ENCODE assay signal across 15 cellular contexts in genomic region chr4:138110815-138111214, GRCh38.
DNase-seq lines count a peak whose midpoint lies in the region; ATAC-seq and TF ChIP-seq lines count a peak whose summit lies in the region.
"Had no signal": no experiment of that assay in that cellular context is flagged by ENCODE, and none has a peak within 500 bp of the region (broad histone marks: within the 10 kb centered on the region; RNA-seq: fewer than 3 reads in every experiment).

No MANE protein-coding gene starts in this region.

- no peak for TF ChIP-seq CTCF in fibroblast of the aortic adventitia (IDR thresholded peaks at IDR 0.05; ENCODE audit: insufficient read depth, low read length)
- TF ChIP-seq CTCF in activated CD8-positive, alpha-beta T cell treated with anti-CD3 and anti-CD28 coated beads for 36 hours (IDR thresholded peaks at IDR 0.05): no peak

- peaks cover 40 to 60% (median 51%) of the 10 kb centered on the region in 10 experiments for H3K4me1 ChIP-seq in BLaER1 treated with 17β-estradiol and CSF1 and Interleukin-3, amounts not matched to agents 10 nM and 100 nM
- H3K4me1 ChIP-seq in GM23248 (ENCODE audit: insufficient read depth): peaks cover 29% of the 10 kb centered on the region
- H3K4me1 ChIP-seq: body of pancreas had no signal

- H3K4me2 ChIP-seq in BLaER1 treated with 17β-estradiol and CSF1 and Interleukin-3, amounts not matched to agents 10 nM and 100 nM: peak overlapping the region in 6 of 11 experiments; percentile 4 to 88 (median 40); a peak in 8 of 22 replicates
- no peak overlapping the region for H3K4me2 ChIP-seq in GM23248 (ENCODE audit: unreplicated experiment)

- H3F3A ChIP-seq in GM23248 (ENCODE audit: insufficient read depth): peaks cover 18% of the 10 kb centered on the region; the same call in 1 of the 2 replicates

- no peaks in the 10 kb centered on the region for H3K36me3 Mint-ChIP-seq in activated CD8-positive, alpha-beta T cell treated with anti-CD3 and anti-CD28 coated beads for 36 hours (ENCODE audit: low read depth)
- H3K36me3 Mint-ChIP-seq: activated CD8-positive, alpha-beta memory T cell treated with anti-CD3 and anti-CD28 coated beads, Interleukin-2, amount 10 ng/mL, durations not matched to agents 7 days and 5 days had no signal

- peaks cover 8 to 44% (median 40%) of the 10 kb centered on the region in 11 experiments; a peak in 21 of 22 replicates for H3K9me3 ChIP-seq in BLaER1 treated with 17β-estradiol and CSF1 and Interleukin-3, amounts not matched to agents 10 nM and 100 nM (replicated peaks in 1 of 11)
- H3K9me3 ChIP-seq in GM23248 (ENCODE audit: low read depth): no peaks in the 10 kb centered on the region
- H3K9me3 ChIP-seq: body of pancreas, gastrocnemius medialis had no signal

- peak overlapping the region in 1 of 11 experiments; percentile 79; a peak in 2 of 22 replicates for H3K27ac ChIP-seq in BLaER1 treated with 17β-estradiol and CSF1 and Interleukin-3, amounts not matched to agents 10 nM and 100 nM
- peak overlapping the region; percentile 70 for H3K27ac ChIP-seq in GM23248
- H3K27ac ChIP-seq: body of pancreas, gastrocnemius medialis had no signal

- 33 to 45% methylated on average over 1 of the region's 1 CpG for WGBS in GM23248 (ENCODE audit: low coverage in 1 of 2, low lambda C conversion rate in 2 of 2, missing lambda C conversion rate in 2 of 2), 2 experiments

- in situ Hi-C loops in GM23248 (cut with MboI): no loop called here

- H3K4me3 ChIP-seq in BLaER1 treated with 17β-estradiol and CSF1 and Interleukin-3, amounts not matched to agents 10 nM and 100 nM: no peak overlapping the region
- H3K4me3 ChIP-seq in GM23248: no peak overlapping the region
- H3K4me3 ChIP-seq in fibroblast of the aortic adventitia (ENCODE audit: low read depth, low read length): no peak overlapping the region
- H3K4me3 ChIP-seq: body of pancreas, gastrocnemius medialis had no signal

- H4K20me1 ChIP-seq in BLaER1 treated with 17β-estradiol and CSF1 and Interleukin-3, amounts not matched to agents 10 nM and 100 nM: no peaks in the 10 kb centered on the region
- H4K20me1 ChIP-seq in GM23248 (ENCODE audit: insufficient read depth): no peaks in the 10 kb centered on the region

- no peaks in the 10 kb centered on the region for H3K27me3 Mint-ChIP-seq in activated CD8-positive, alpha-beta T cell treated with anti-CD3 and anti-CD28 coated beads for 36 hours
- H3K27me3 Mint-ChIP-seq: activated CD8-positive, alpha-beta memory T cell treated with anti-CD3 and anti-CD28 coated beads, Interleukin-2, amount 10 ng/mL, durations not matched to agents 7 days and 5 days had no signal

- H3K27me3 ChIP-seq in BLaER1 treated with 17β-estradiol and CSF1 and Interleukin-3, amounts not matched to agents 10 nM and 100 nM: no peaks in the 10 kb centered on the region
- H3K27me3 ChIP-seq in GM23248 (replicated peaks; ENCODE audit: insufficient read depth): no peaks in the 10 kb centered on the region
- H3K27me3 ChIP-seq: body of pancreas, gastrocnemius medialis had no signal

- DNase-seq in GM23248 (peak; percentile 5), M059J (ENCODE audit: low read depth) (peak; percentile 12), fibroblast of the aortic adventitia (ENCODE audit: low read depth) (peak; percentile 69), AG08395 (ENCODE audit: low spot score) (no peak), NCI-H2227 treated with DMSO at 0.1 percent for 48 hours (lab: John Stamatoyannopoulos, UW) (no peak), NCI-H1105 treated with DMSO at 0.1 percent for 48 hours (lab: John Stamatoyannopoulos, UW) (no peak)
- DNase-seq in activated CD8-positive, alpha-beta T cell treated with anti-CD3 and anti-CD28 coated beads for 36 hours: no peak
- DNase-seq: activated CD8-positive, alpha-beta memory T cell treated with anti-CD3 and anti-CD28 coated beads, Interleukin-2, amount 10 ng/mL, durations not matched to agents 7 days and 5 days; body of pancreas; gastrocnemius medialis; kidney; MV-4-11; stimulated activated CD4-positive, alpha-beta T cell treated with anti-CD3 and anti-CD28 coated beads, Interleukin-15, amount 100 ng/mL, for 24 hours; substantia nigra had no signal

- H2AFZ ChIP-seq in GM23248: no peak overlapping the region

- H3K27ac Mint-ChIP-seq in activated CD8-positive, alpha-beta T cell treated with anti-CD3 and anti-CD28 coated beads for 36 hours: no peak overlapping the region
- H3K27ac Mint-ChIP-seq: activated CD8-positive, alpha-beta memory T cell treated with anti-CD3 and anti-CD28 coated beads, Interleukin-2, amount 10 ng/mL, durations not matched to agents 7 days and 5 days had no signal

- H3K4me1 Mint-ChIP-seq in activated CD8-positive, alpha-beta T cell treated with anti-CD3 and anti-CD28 coated beads for 36 hours (ENCODE audit: low read depth): no peaks in the 10 kb centered on the region
- H3K4me1 Mint-ChIP-seq: activated CD8-positive, alpha-beta memory T cell treated with anti-CD3 and anti-CD28 coated beads, Interleukin-2, amount 10 ng/mL, durations not matched to agents 7 days and 5 days had no signal

- peaks cover 0 to 8% (median 0%) of the 10 kb centered on the region in 11 experiments; a peak in 1 of 22 replicates for H3K36me3 ChIP-seq in BLaER1 treated with 17β-estradiol and CSF1 and Interleukin-3, amounts not matched to agents 10 nM and 100 nM
- no peaks in the 10 kb centered on the region for H3K36me3 ChIP-seq in GM23248 (ENCODE audit: low read depth)
- H3K36me3 ChIP-seq: gastrocnemius medialis had no signal

- H3K9ac ChIP-seq in BLaER1 treated with 17β-estradiol and CSF1 and Interleukin-3, amounts not matched to agents 10 nM and 100 nM: no peak overlapping the region
- H3K9ac ChIP-seq in GM23248: 0 out of 2 replicates have a peak overlapping the region, but pooled peaks have one; percentile 18

- no peaks in the 10 kb centered on the region for H3K9me2 ChIP-seq in GM23248 (ENCODE audit: insufficient read depth)

- ATAC-seq in activated CD8-positive, alpha-beta T cell treated with anti-CD3 and anti-CD28 coated beads for 36 hours: no peak
- ATAC-seq: activated CD8-positive, alpha-beta memory T cell treated with anti-CD3 and anti-CD28 coated beads, Interleukin-2, amount 10 ng/mL, durations not matched to agents 7 days and 5 days; body of pancreas; gastrocnemius medialis had no signal

- POLR2A ChIA-PET in activated CD8-positive, alpha-beta T cell treated with anti-CD3 and anti-CD28 coated beads for 36 hours (lab: Charles Lee): no interaction called here

- intact Hi-C loops in activated CD8-positive, alpha-beta T cell treated with anti-CD3 and anti-CD28 coated beads for 36 hours (cut with micrococcal nuclease): no loop called here

- no peaks in the 10 kb centered on the region for H3K9me3 Mint-ChIP-seq in activated CD8-positive, alpha-beta T cell treated with anti-CD3 and anti-CD28 coated beads for 36 hours

- H3K4me3 Mint-ChIP-seq in activated CD8-positive, alpha-beta T cell treated with anti-CD3 and anti-CD28 coated beads for 36 hours: no peak overlapping the region
- H3K4me3 Mint-ChIP-seq: activated CD8-positive, alpha-beta memory T cell treated with anti-CD3 and anti-CD28 coated beads, Interleukin-2, amount 10 ng/mL, durations not matched to agents 7 days and 5 days had no signal

- H3K79me2 ChIP-seq in GM23248 (ENCODE audit: insufficient read depth): no peaks in the 10 kb centered on the region

- CTCF ChIA-PET in activated CD8-positive, alpha-beta T cell treated with anti-CD3 and anti-CD28 coated beads for 36 hours (lab: Charles Lee): interaction anchor here (2.2 kb wide), 1 partner anchor 20 kb away, joined by 11 read pairs; no protein-coding TSS in a partner anchor

Comparison
In these comparisons a context has a peak if more than half of its experiments do, and no peak if none do; other contexts are left out.
1. DNase-seq: peak in GM23248 (single experiment), M059J (single experiment) and fibroblast of the aortic adventitia (single experiment); none in AG08395 (single experiment), NCI-H2227 treated with DMSO at 0.1 percent for 48 hours (single experiment), activated CD8-positive, alpha-beta T cell treated with anti-CD3 and anti-CD28 coated beads for 36 hours (single experiment) and NCI-H1105 treated with DMSO at 0.1 percent for 48 hours (single experiment).